ENCODE assay signal across 14 cellular contexts in the genomic region with DNA sequence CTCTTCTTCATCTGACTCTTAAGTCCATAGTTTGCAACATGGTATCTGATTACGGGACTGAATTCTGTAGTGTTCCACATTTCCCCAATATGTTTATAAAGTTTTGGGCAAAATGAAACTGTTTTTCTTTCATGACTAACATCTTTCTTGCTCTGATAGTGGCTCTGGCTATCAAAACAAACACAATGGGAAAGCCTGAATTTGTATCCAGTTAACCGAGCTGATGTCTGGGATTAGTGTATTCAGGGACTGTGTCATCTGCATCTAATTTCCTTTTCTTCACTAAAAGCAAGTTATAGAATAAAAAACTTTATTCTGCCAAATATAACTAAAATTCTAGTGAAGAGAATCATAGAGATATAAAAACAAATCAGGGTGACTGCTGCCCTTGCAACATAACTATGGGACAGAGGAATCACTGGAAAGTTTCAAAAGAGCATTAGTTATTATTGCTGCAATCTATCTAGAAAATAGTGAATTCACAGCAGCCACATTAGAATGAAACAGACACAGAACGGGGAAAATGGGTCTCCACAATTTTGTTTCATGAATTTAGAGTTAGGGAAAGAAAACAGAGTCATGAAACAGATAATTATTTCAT.
DNase-seq lines count a peak whose midpoint lies in the region; TF ChIP-seq lines count a peak whose summit lies in the region.
"Had no signal": no experiment of that assay in that cellular context is flagged by ENCODE, and none has a peak within 500 bp of the region (broad histone marks: within the 10 kb centered on the region; RNA-seq: fewer than 3 reads in every experiment).

No MANE protein-coding gene starts in this region.

- H3K23ac ChIP-seq in mesendoderm (ENCODE audit: low read length): no peak overlapping the region

- CTCF ChIA-PET in AG04450 (lab: Charles Lee): no interaction called here

- no peak overlapping the region for H2AK5ac ChIP-seq in mesendoderm (ENCODE audit: low read length)

- no peaks in the 10 kb centered on the region for H3K79me1 ChIP-seq in mesendoderm (ENCODE audit: low read length)

- H3K79me2 ChIP-seq in mesendoderm (ENCODE audit: control insufficient read depth, insufficient read depth, low read length): no peaks in the 10 kb centered on the region

- H3K56ac ChIP-seq in mesendoderm (ENCODE audit: low read length): no peak overlapping the region

- H3K27me3 ChIP-seq in AG04450 (ENCODE audit: control insufficient read depth, insufficient read depth, low read length) (no peaks in the 10 kb centered on the region), mesendoderm (ENCODE audit: insufficient read depth, low read length, poor library complexity) (no peaks in the 10 kb centered on the region)
- H3K27me3 ChIP-seq: tibial nerve had no signal

- H3K4ac ChIP-seq in mesendoderm (ENCODE audit: low read depth, low read length): no peak overlapping the region

- H3K4me1 ChIP-seq in mesendoderm (ENCODE audit: control insufficient read depth, low read depth, low read length): peaks cover 3% of the 10 kb centered on the region

- no peaks in the 10 kb centered on the region for H3K36me3 ChIP-seq in mesendoderm (ENCODE audit: control insufficient read depth, insufficient read depth, low read length)

- no peak overlapping the region for H4K5ac ChIP-seq in mesendoderm (ENCODE audit: low read length)

- no peak overlapping the region for H2BK120ac ChIP-seq in mesendoderm (ENCODE audit: low read depth, low read length)

- H4K8ac ChIP-seq in mesendoderm (ENCODE audit: low read depth, low read length): no peak overlapping the region

- H2BK5ac ChIP-seq in mesendoderm (ENCODE audit: low read length): no peak overlapping the region

- TF ChIP-seq CTCF in AG04450 (IDR thresholded peaks at IDR 0.05; ENCODE audit: low read depth, low read length) (no peak), HFF-Myc (IDR thresholded peaks at IDR 0.05; ENCODE audit: low read depth, low read length, missing control alignments) (no peak), choroid plexus epithelial cell (conservative IDR thresholded peaks at IDR 0.05; ENCODE audit: low read depth, low read length) (no peak)

- H3K4me3 ChIP-seq in AG04450 (ENCODE audit: low read depth, low read length): no peak overlapping the region
- H3K4me3 ChIP-seq in HFF-Myc (replicated peaks; ENCODE audit: low read depth, low read length): no peak overlapping the region
- H3K4me3 ChIP-seq in choroid plexus epithelial cell (ENCODE audit: low read depth, low read length): peak overlapping the region; percentile 21
- no peak overlapping the region for H3K4me3 ChIP-seq in mesendoderm (ENCODE audit: low read length)
- H3K4me3 ChIP-seq: tibial nerve had no signal

- H3K9ac ChIP-seq in mesendoderm (ENCODE audit: low read length): no peak overlapping the region

- H2BK15ac ChIP-seq in mesendoderm (replicated peaks; ENCODE audit: low read depth): no peak overlapping the region

- no peaks in the 10 kb centered on the region for H3K9me3 ChIP-seq in AG04450 (ENCODE audit: control insufficient read depth, insufficient read depth, low read length)
- H3K9me3 ChIP-seq: tibial nerve had no signal

- no peak overlapping the region for H3K18ac ChIP-seq in mesendoderm (ENCODE audit: low read length)

- WGBS in mesendoderm (ENCODE audit: extremely low coverage, insufficient coverage, low lambda C conversion rate): no CpG with 5 or more reads among the region's 3 CpGs

- no peak overlapping the region for H3K27ac ChIP-seq in AG04450 (ENCODE audit: low read depth, low read length)
- H3K27ac ChIP-seq in mesendoderm (ENCODE audit: low read depth, low read length): no peak overlapping the region
- H3K27ac ChIP-seq: C4-2B had no signal

- no peak overlapping the region for H3K4me2 ChIP-seq in mesendoderm (ENCODE audit: low read length)

- DNase-seq in AG04450 (ENCODE audit: low read depth, low spot score) (peak; percentile 44), HFF-Myc (ENCODE audit: extremely low read depth, low read depth) (peak; percentile 67), choroid plexus epithelial cell (ENCODE audit: low read depth) (peak; percentile 71), mesendoderm (peak; percentile 38), hypothalamus (lab: John Stamatoyannopoulos, UW) (no peak), NCI-H146 treated with DMSO at 0.1 percent for 48 hours (lab: John Stamatoyannopoulos, UW; ENCODE audit: unreplicated experiment) (no peak), UCSD-AML1 (lab: John Stamatoyannopoulos, UW; ENCODE audit: unreplicated experiment) (no peak), DMS53 (lab: John Stamatoyannopoulos, UW) (no peak)
- DNase-seq: activated CD4-positive, CD25-positive, alpha-beta regulatory T cell treated with anti-CD3 and anti-CD28 coated beads, Interleukin-2, amount 50 U/mL, for 72 hours; NCI-H1105; NCI-H748 treated with DMSO at 0.1 percent for 48 hours; SHP77 had no signal

- POLR2A ChIA-PET in AG04450 (lab: Yijun Ruan, JAX): no interaction called here

Comparison
In these comparisons a context has a peak if more than half of its experiments do, and no peak if none do; other contexts are left out.
1. DNase-seq: peak in AG04450 (single experiment), HFF-Myc (single experiment), choroid plexus epithelial cell (single experiment) and mesendoderm (single experiment); none in hypothalamus (0 of 51), NCI-H146 treated with DMSO at 0.1 percent for 48 hours (single experiment), UCSD-AML1 (single experiment) and DMS53 (single experiment).